Comparison of ENCODE assay signal across 15 cellular contexts in genomic region chr3:163622384-163622783, GRCh38.
DNase-seq lines count a peak whose midpoint lies in the region; ATAC-seq and TF ChIP-seq lines count a peak whose summit lies in the region.
"Had no signal": no experiment of that assay in that cellular context is flagged by ENCODE, and none has a peak within 500 bp of the region (broad histone marks: within the 10 kb centered on the region; RNA-seq: fewer than 3 reads in every experiment).

No MANE protein-coding gene starts in this region.

- no peaks in the 10 kb centered on the region for H3K27me3 Mint-ChIP-seq in glutamatergic neuron (ENCODE audit: unreplicated experiment)
- H3K27me3 Mint-ChIP-seq: activated naive CD8-positive, alpha-beta T cell had no signal

- TF ChIP-seq POLR2A in body of pancreas (IDR thresholded peaks at IDR 0.05): no peak

- no peak overlapping the region for H3K9ac ChIP-seq in Karpas-422 (ENCODE audit: low read length)

- no peaks in the 10 kb centered on the region for H3K4me1 ChIP-seq in cardiac muscle cell (ENCODE audit: low read depth)
- H3K4me1 ChIP-seq in body of pancreas: no peaks in the 10 kb centered on the region
- no peaks in the 10 kb centered on the region for H3K4me1 ChIP-seq in Karpas-422 (ENCODE audit: low read length)
- H3K4me1 ChIP-seq: SJSA1 had no signal

- H3K4me1 Mint-ChIP-seq in glutamatergic neuron (ENCODE audit: low read depth, unreplicated experiment): no peaks in the 10 kb centered on the region

- no peaks in the 10 kb centered on the region for H3K36me3 ChIP-seq in cardiac muscle cell
- no peaks in the 10 kb centered on the region for H3K36me3 ChIP-seq in body of pancreas (replicated peaks in 1 of 2; ENCODE audit: insufficient read depth in 1 of 2, low read depth in 2 of 2)
- no peaks in the 10 kb centered on the region for H3K36me3 ChIP-seq in Karpas-422 (ENCODE audit: insufficient read depth, low read length)
- H3K36me3 ChIP-seq: SJSA1 had no signal

- intact Hi-C loops in left ventricle myocardium superior (cut with micrococcal nuclease): no loop called here
- intact Hi-C loops in body of pancreas (cut with DNase I): no loop called here

- WGBS in body of pancreas, 2 donors: 44 to 45% methylated on average over 3 of the region's 3 CpGs

- no peaks in the 10 kb centered on the region for H4K20me1 ChIP-seq in Karpas-422 (ENCODE audit: insufficient read depth, low read depth, low read length)

- H3K36me3 Mint-ChIP-seq in glutamatergic neuron (ENCODE audit: unreplicated experiment): no peaks in the 10 kb centered on the region
- H3K36me3 Mint-ChIP-seq: activated naive CD8-positive, alpha-beta T cell had no signal

- peak overlapping the region; percentile 24 for H3K27ac ChIP-seq in cardiac muscle cell
- H3K27ac ChIP-seq in body of pancreas: no peak overlapping the region
- no peak overlapping the region for H3K27ac ChIP-seq in Karpas-422 (ENCODE audit: low read length)
- H3K27ac ChIP-seq: HL-60, SJSA1 had no signal

- no peak for TF ChIP-seq CTCF in cardiac muscle cell (IDR thresholded peaks at IDR 0.05; ENCODE audit: low read depth, low read length)
- TF ChIP-seq CTCF in glutamatergic neuron (IDR thresholded peaks at IDR 0.05; ENCODE audit: partially characterized antibody, unreplicated experiment): peak; percentile 25
- TF ChIP-seq CTCF in body of pancreas (IDR thresholded peaks at IDR 0.05): peak in 1 of 7 experiments; percentile 16

- no peaks in the 10 kb centered on the region for H3K9me2 ChIP-seq in Karpas-422 (replicated peaks; ENCODE audit: insufficient read depth, low read length)

- H3K4me3 ChIP-seq in cardiac muscle cell (no peak overlapping the region), body of pancreas (no peak overlapping the region), Karpas-422 (ENCODE audit: low read length) (no peak overlapping the region)
- H3K4me3 ChIP-seq: SJSA1 had no signal

- ATAC-seq in left ventricle myocardium superior (no peak), body of pancreas (no peak), HG02610 (IDR thresholded peaks at IDR 0.05; ENCODE audit: unreplicated experiment) (no peak), GM19395 (IDR thresholded peaks at IDR 0.05; ENCODE audit: unreplicated experiment) (no peak)

- no peak overlapping the region for H3K4me3 Mint-ChIP-seq in glutamatergic neuron (ENCODE audit: unreplicated experiment)
- H3K4me3 Mint-ChIP-seq: activated naive CD8-positive, alpha-beta T cell had no signal

- no peaks in the 10 kb centered on the region for H3K9me3 Mint-ChIP-seq in glutamatergic neuron (ENCODE audit: unreplicated experiment)

- peak in 1 of 2 donors; percentile 80 for DNase-seq in cardiac muscle cell (ENCODE audit: low read depth in 1 of 2, low spot score in 1 of 2)
- DNase-seq in left ventricle myocardium superior: no peak
- DNase-seq in RPMI8226: peak; percentile 32
- DNase-seq in glutamatergic neuron: peak; percentile 27
- no peak for DNase-seq in body of pancreas
- DNase-seq in Karpas-422: no peak
- DNase-seq: activated CD4-positive, alpha-beta T cell treated with anti-CD3 and anti-CD28 coated beads, Interleukin-2, amount 50 U/mL, for 48 hours; effector CD4-positive, alpha-beta T cell; NCI-H1417 treated with DMSO at 0.1 percent for 48 hours; small intestine had no signal

- H3K27me3 ChIP-seq in cardiac muscle cell (no peaks in the 10 kb centered on the region), body of pancreas (no peaks in the 10 kb centered on the region), Karpas-422 (ENCODE audit: low read length) (no peaks in the 10 kb centered on the region)
- H3K27me3 ChIP-seq: SJSA1 had no signal

- H3K9me3 ChIP-seq in cardiac muscle cell (ENCODE audit: low read depth): no peaks in the 10 kb centered on the region
- H3K9me3 ChIP-seq in body of pancreas: no peaks in the 10 kb centered on the region
- H3K9me3 ChIP-seq in Karpas-422 (ENCODE audit: low read length): peaks cover 32% of the 10 kb centered on the region

- no peak overlapping the region for H2AFZ ChIP-seq in Karpas-422 (ENCODE audit: low read length)

- no peak overlapping the region for H3K4me2 ChIP-seq in Karpas-422 (ENCODE audit: low read depth, low read length, poor library complexity, severe bottlenecking)

- H3K27ac Mint-ChIP-seq in glutamatergic neuron (ENCODE audit: unreplicated experiment): no peak overlapping the region
- H3K27ac Mint-ChIP-seq: activated naive CD8-positive, alpha-beta T cell had no signal

- H3K79me2 ChIP-seq in Karpas-422 (ENCODE audit: low read length): no peaks in the 10 kb centered on the region

Comparison
In these comparisons a context has a peak if more than half of its experiments do, and no peak if none do; other contexts are left out.
1. DNase-seq: peak in RPMI8226 (single experiment) and glutamatergic neuron (single experiment); none in left ventricle myocardium superior (single experiment), body of pancreas (0 of 4) and Karpas-422 (single experiment).